Comparison of ENCODE assay signal across 11 cellular contexts in the genomic region with DNA sequence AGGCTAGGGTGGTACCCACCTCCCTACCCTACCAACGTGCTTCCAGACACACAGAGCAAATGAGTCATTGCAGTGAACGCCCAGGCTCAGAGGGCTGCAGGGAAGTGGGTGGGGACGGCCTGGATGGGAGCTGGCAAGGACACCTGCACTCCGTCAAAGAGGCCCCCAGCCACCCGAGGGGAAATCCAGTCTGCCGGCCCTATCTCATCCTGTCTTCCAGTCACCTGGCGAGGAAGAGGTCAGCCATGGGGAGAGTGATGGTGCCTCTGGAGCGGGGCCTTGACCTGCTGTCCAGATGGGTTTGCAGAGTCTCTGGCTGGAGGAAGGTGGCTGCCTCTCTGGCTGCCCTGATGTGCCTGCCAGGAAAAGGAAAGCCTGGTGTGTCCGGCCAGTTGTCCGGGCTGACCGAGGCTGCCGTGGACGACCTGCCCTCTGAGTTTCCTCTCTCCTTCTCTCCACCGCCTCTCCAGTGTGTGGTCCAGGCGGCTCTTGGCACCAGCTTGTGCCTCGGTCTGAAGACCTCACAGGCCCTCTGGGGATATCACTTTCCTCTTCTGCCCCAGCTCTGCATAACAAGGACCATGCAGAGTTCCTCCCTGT.
DNase-seq lines count a peak whose midpoint lies in the region; ATAC-seq, FAIRE-seq and TF ChIP-seq lines count a peak whose summit lies in the region.
"Had no signal": no experiment of that assay in that cellular context is flagged by ENCODE, and none has a peak within 500 bp of the region (broad histone marks: within the 10 kb centered on the region; RNA-seq: fewer than 3 reads in every experiment).

No MANE protein-coding gene starts in this region.

- ATAC-seq in Right ventricle myocardium inferior (peak; percentile 54), lung (ENCODE audit: insufficient read depth, low FRiP score) (no peak), GM18517 (IDR thresholded peaks at IDR 0.05; ENCODE audit: unreplicated experiment) (no peak)

- no peaks in the 10 kb centered on the region for H4K20me1 ChIP-seq in H1 (replicated peaks in 1 of 2; ENCODE audit: control insufficient read depth in 1 of 2, insufficient read depth in 2 of 2, low read length in 2 of 2)

- no peak overlapping the region for H3K4me3 ChIP-seq in right atrium auricular region
- H3K4me3 ChIP-seq in H1 (ENCODE audit: extremely low read depth in 1 of 4, insufficient read depth in 2 of 4, low read depth in 3 of 4, low read length in 4 of 4) = no peak overlapping the region
- no peak overlapping the region for H3K4me3 ChIP-seq in lung
- H3K4me3 ChIP-seq in vagina = no peak overlapping the region

- no peak overlapping the region for H3K18ac ChIP-seq in H1 (ENCODE audit: extremely low read depth, low read length)

- H3K27me3 ChIP-seq in right atrium auricular region (no peaks in the 10 kb centered on the region), H1 (replicated peaks in 1 of 4; ENCODE audit: control insufficient read depth in 3 of 4, extremely low read depth in 1 of 4, insufficient read depth in 3 of 4, low read length in 3 of 4) (no peaks in the 10 kb centered on the region), lung (ENCODE audit: control insufficient read depth, insufficient read depth) (no peaks in the 10 kb centered on the region), vagina (no peaks in the 10 kb centered on the region)

- no peaks in the 10 kb centered on the region for H3K23me2 ChIP-seq in H1 (ENCODE audit: low read depth, low read length)

- no peak overlapping the region for H2BK20ac ChIP-seq in H1 (ENCODE audit: low read length)

- no peak overlapping the region for H3K14ac ChIP-seq in H1 (ENCODE audit: insufficient read length)

- H3K27ac ChIP-seq in right atrium auricular region (no peak overlapping the region), H1 (ENCODE audit: low read depth, low read length) (no peak overlapping the region), lung (ENCODE audit: low read depth in 1 of 2, low read length in 1 of 2) (no peak overlapping the region), vagina (peak overlapping the region; percentile 61)

- no peak overlapping the region for H3K9ac ChIP-seq in H1 (replicated peaks in 1 of 4; ENCODE audit: extremely low read depth in 1 of 4, low read depth in 3 of 4, low read length in 3 of 4)

- no peak for DNase-seq in Right ventricle myocardium inferior (ENCODE audit: missing footprints)
- no peak for DNase-seq in right atrium auricular region (ENCODE audit: low spot score)
- DNase-seq in H1 (ENCODE audit: low read depth in 1 of 2, low spot score in 2 of 2) = peak in 1 of 2 experiments; percentile 39
- DNase-seq in lung (ENCODE audit: low spot score) = peak; percentile 39
- peak in 1 of 2 donors; percentile 85 for DNase-seq in vagina (ENCODE audit: extremely low spot score in 2 of 2)
- DNase-seq in globus pallidus (ENCODE audit: low spot score) = no peak
- no peak for DNase-seq in stimulated activated CD4-positive, alpha-beta T cell treated with anti-CD3 and anti-CD28 coated beads, Interleukin-15, amount 100 ng/mL, for 24 hours
- DNase-seq: activated effector memory CD4-positive, alpha-beta T cell treated with anti-CD3 and anti-CD28 coated beads, Interleukin-2, amount 50 U/mL, for 16 hours; NCI-H2171; SIG-M5 had no signal

- H3K4me1 ChIP-seq in right atrium auricular region (peaks cover 0 to 14% of the 10 kb centered on the region in 2 donors), H1 (replicated peaks in 1 of 4; ENCODE audit: control insufficient read depth in 3 of 4, insufficient read depth in 4 of 4, low read length in 3 of 4) (no peaks in the 10 kb centered on the region; a peak in 1 of 7 replicates), lung (ENCODE audit: control insufficient read depth in 2 of 2, insufficient read depth in 2 of 2, low read length in 2 of 2) (peaks cover 2 to 11% of the 10 kb centered on the region in 2 donors), vagina (peaks cover 35% of the 10 kb centered on the region)

- POLR2A ChIA-PET in H1 (lab: Charles Lee; ENCODE audit: partially characterized antibody) = no interaction called here

- CTCF ChIA-PET in H1 (lab: Charles Lee; ENCODE audit: partially characterized antibody) = interaction anchor here (1.2 to 2.5 kb wide), 2 partner anchors 10 to 13 kb away, joined by 4 to 7 read pairs; no protein-coding TSS in a partner anchor

- no peak overlapping the region for H4K91ac ChIP-seq in H1 (replicated peaks; ENCODE audit: insufficient read length, low read length)

- H3K9me3 ChIP-seq in right atrium auricular region (no peaks in the 10 kb centered on the region), H1 (ENCODE audit: insufficient read depth in 2 of 2, low read depth in 1 of 2, low read length in 1 of 2) (no peaks in the 10 kb centered on the region; a peak in 1 of 4 replicates), lung (ENCODE audit: control insufficient read depth in 2 of 2, insufficient read depth in 1 of 2, low read length in 1 of 2) (no peaks in the 10 kb centered on the region), vagina (no peaks in the 10 kb centered on the region)

- no peak overlapping the region for H4K5ac ChIP-seq in H1 (ENCODE audit: insufficient read length, low read depth, low read length)

- no peak for FAIRE-seq in H1 (lab: Jason Lieb, UNC)

- no peak for TF ChIP-seq EP300 in H1 (IDR thresholded peaks at IDR 0.05; ENCODE audit: borderline replicate concordance in 1 of 2, low read depth in 2 of 2, low read length in 2 of 2)

- intact Hi-C loops in Right ventricle myocardium inferior (cut with DNase I) = no loop called here
- intact Hi-C loops in vagina (cut with DNase I) = no loop called here

- H2BK15ac ChIP-seq in H1 (ENCODE audit: low read length) = no peak overlapping the region

- TF ChIP-seq CTCF in right atrium auricular region (IDR thresholded peaks at IDR 0.05) = no peak
- no peak for TF ChIP-seq CTCF in H1 (IDR thresholded peaks at IDR 0.05; ENCODE audit: control extremely low read depth in 1 of 3, insufficient read depth in 1 of 3, low read depth in 1 of 3, low read length in 3 of 3)
- no peak for TF ChIP-seq CTCF in lung (IDR thresholded peaks at IDR 0.05; ENCODE audit: control extremely low read depth, extremely low read depth)
- no peak for TF ChIP-seq CTCF in vagina (IDR thresholded peaks at IDR 0.05)

- H2BK12ac ChIP-seq in H1 (ENCODE audit: low read depth, low read length) = no peak overlapping the region

- H3K36me3 ChIP-seq in right atrium auricular region (no peaks in the 10 kb centered on the region), H1 (ENCODE audit: control insufficient read depth in 2 of 4, insufficient read depth in 4 of 4, low read length in 3 of 4) (no peaks in the 10 kb centered on the region), lung (ENCODE audit: control insufficient read depth in 2 of 2, insufficient read depth in 2 of 2, low read length in 2 of 2) (no peaks in the 10 kb centered on the region), vagina (no peaks in the 10 kb centered on the region)

- no peak overlapping the region for H2BK5ac ChIP-seq in H1 (ENCODE audit: low read depth, low read length)

- H3K23ac ChIP-seq in H1 (ENCODE audit: insufficient read length) = no peak overlapping the region

- no peaks in the 10 kb centered on the region for H3K79me1 ChIP-seq in H1 (ENCODE audit: low read depth, low read length)

- H3K79me2 ChIP-seq in H1 (ENCODE audit: control insufficient read depth in 1 of 2, insufficient read depth in 2 of 2, low read length in 2 of 2) = no peaks in the 10 kb centered on the region

- WGBS in H1 (ENCODE audit: extremely low coverage in 1 of 2, insufficient coverage in 1 of 2, insufficient read length in 1 of 2, insufficient replicate concordance in 2 of 2, low coverage in 1 of 2, low lambda C conversion rate in 2 of 2, missing lambda C conversion rate in 1 of 2), 2 experiments = 91% methylated on average over 16 of the region's 16 CpGs; no CpG with 5 or more reads in 1 of the 2 experiments
- WGBS in lung, 2 donors = 45 to 75% methylated on average over 16 of the region's 16 CpGs

- TF ChIP-seq POLR2A in H1 (IDR thresholded peaks at IDR 0.05; ENCODE audit: control extremely low read depth in 1 of 2, low read depth in 2 of 2, low read length in 2 of 2) (no peak), vagina (IDR thresholded peaks at IDR 0.05) (no peak)

- H2AK5ac ChIP-seq in H1 (ENCODE audit: low read depth, low read length) = no peak overlapping the region

- H2BK120ac ChIP-seq in H1 (replicated peaks; ENCODE audit: low read depth, low read length) = no peak overlapping the region

- no peak overlapping the region for H3K4me2 ChIP-seq in H1 (ENCODE audit: insufficient read depth in 1 of 2, low read depth in 2 of 2, low read length in 2 of 2)

- peak overlapping the region; percentile 57; the same call in 1 of the 2 replicates for H2AFZ ChIP-seq in H1 (ENCODE audit: low read length)

- H3K4ac ChIP-seq in H1 (replicated peaks; ENCODE audit: insufficient read length, low read depth, low read length) = no peak overlapping the region

- H4K8ac ChIP-seq in H1 (ENCODE audit: extremely low read depth, insufficient read depth, low read length) = no peak overlapping the region

- TF ChIP-seq RAD21 in H1 (IDR thresholded peaks at IDR 0.05 in 1 of 2, conservative IDR thresholded peaks at IDR 0.05 in 1 of 2; ENCODE audit: low read depth in 2 of 2, low read length in 2 of 2) = no peak

- no peak overlapping the region for H3K56ac ChIP-seq in H1 (replicated peaks; ENCODE audit: insufficient read length, low read depth, low read length)

TF ChIP-seq in H1, 55 proteins besides CTCF, POLR2A, EP300 and RAD21 (continues in another document):
- TF ChIP-seq TEAD4 (IDR thresholded peaks at IDR 0.05; ENCODE audit: low read depth, low read length) = no peak
- TF ChIP-seq RXRA (IDR thresholded peaks at IDR 0.05; ENCODE audit: insufficient read depth, low read depth, low read length) = no peak
- no peak for TF ChIP-seq HDAC6 (IDR thresholded peaks at IDR 0.05; ENCODE audit: low read depth, low read length)
- TF ChIP-seq GABPA (IDR thresholded peaks at IDR 0.05; ENCODE audit: borderline replicate concordance, insufficient read depth, low read length) = no peak
- no peak for TF ChIP-seq JUND (IDR thresholded peaks at IDR 0.05; ENCODE audit: low read length)
- TF ChIP-seq TBP (IDR thresholded peaks at IDR 0.05; ENCODE audit: low read depth, low read length) = no peak
- no peak for TF ChIP-seq CTBP2 (IDR thresholded peaks at IDR 0.05; ENCODE audit: borderline replicate concordance, insufficient read depth, insufficient read length, low read length)
- TF ChIP-seq RNF2 (IDR thresholded peaks at IDR 0.05; ENCODE audit: borderline replicate concordance, low read depth, low read length, missing control alignments, poor library complexity, severe bottlenecking) = no peak
- no peak for TF ChIP-seq JUN (IDR thresholded peaks at IDR 0.05; ENCODE audit: low read depth, low read length)
- no peak for TF ChIP-seq EZH2 (IDR thresholded peaks at IDR 0.05; ENCODE audit: low read depth, low read length, severe bottlenecking)
